1 cellular context compared by ENCODE assay signal in the genomic region with DNA sequence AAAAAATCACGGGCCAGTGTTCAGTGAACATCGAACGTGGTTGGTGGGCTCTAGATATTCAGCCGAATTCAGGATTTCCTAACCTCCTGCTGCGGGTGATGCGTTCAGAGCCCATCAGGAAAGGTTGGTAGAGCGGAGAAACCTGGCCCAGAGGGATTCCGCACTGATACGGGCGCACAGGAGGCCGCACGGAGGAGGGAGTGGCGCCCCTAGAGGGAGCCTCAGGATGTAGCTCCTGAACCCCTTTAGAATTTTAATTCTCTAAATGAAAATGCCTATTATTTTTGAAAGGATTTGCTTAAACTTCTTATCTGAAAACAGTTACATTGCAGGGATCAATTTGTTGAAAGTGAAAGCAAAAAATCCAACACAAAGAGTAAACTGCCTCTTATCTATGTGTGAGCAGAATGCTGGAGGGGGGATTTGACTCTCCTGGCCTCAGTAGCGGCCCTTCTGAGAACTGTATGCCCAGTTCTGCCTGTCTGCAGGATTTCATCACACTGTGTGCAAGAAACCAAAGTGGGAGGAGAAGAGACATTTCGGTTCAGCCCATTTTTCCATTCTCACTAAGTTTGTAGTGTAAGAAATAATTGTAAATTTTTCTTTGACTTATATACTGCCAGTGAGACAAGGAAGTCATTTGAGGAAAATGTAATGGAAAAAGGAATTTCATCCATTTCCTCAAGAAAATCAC.
TF ChIP-seq lines count a peak whose summit lies in the region.

No MANE protein-coding gene starts in this region.

TF ChIP-seq in K562, 482 proteins besides CTCF, POLR2A, EP300 and RAD21:
- TF ChIP-seq, protein P1, sequence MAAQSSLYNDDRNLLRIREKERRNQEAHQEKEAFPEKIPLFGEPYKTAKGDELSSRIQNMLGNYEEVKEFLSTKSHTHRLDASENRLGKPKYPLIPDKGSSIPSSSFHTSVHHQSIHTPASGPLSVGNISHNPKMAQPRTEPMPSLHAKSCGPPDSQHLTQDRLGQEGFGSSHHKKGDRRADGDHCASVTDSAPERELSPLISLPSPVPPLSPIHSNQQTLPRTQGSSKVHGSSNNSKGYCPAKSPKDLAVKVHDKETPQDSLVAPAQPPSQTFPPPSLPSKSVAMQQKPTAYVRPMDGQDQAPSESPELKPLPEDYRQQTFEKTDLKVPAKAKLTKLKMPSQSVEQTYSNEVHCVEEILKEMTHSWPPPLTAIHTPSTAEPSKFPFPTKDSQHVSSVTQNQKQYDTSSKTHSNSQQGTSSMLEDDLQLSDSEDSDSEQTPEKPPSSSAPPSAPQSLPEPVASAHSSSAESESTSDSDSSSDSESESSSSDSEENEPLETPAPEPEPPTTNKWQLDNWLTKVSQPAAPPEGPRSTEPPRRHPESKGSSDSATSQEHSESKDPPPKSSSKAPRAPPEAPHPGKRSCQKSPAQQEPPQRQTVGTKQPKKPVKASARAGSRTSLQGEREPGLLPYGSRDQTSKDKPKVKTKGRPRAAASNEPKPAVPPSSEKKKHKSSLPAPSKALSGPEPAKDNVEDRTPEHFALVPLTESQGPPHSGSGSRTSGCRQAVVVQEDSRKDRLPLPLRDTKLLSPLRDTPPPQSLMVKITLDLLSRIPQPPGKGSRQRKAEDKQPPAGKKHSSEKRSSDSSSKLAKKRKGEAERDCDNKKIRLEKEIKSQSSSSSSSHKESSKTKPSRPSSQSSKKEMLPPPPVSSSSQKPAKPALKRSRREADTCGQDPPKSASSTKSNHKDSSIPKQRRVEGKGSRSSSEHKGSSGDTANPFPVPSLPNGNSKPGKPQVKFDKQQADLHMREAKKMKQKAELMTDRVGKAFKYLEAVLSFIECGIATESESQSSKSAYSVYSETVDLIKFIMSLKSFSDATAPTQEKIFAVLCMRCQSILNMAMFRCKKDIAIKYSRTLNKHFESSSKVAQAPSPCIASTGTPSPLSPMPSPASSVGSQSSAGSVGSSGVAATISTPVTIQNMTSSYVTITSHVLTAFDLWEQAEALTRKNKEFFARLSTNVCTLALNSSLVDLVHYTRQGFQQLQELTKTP (IDR thresholded peaks at IDR 0.05; ENCODE audit: low read depth in 1 of 2, partially characterized antibody in 2 of 2): no peak
- TF ChIP-seq, protein P2, sequence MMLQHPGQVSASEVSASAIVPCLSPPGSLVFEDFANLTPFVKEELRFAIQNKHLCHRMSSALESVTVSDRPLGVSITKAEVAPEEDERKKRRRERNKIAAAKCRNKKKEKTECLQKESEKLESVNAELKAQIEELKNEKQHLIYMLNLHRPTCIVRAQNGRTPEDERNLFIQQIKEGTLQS (IDR thresholded peaks at IDR 0.05): peak; percentile 32; the same call in 1 of the 2 replicates
- TF ChIP-seq, protein P2 (CRISPR knock-in tag; conservative IDR thresholded peaks at IDR 0.05): no peak
- TF ChIP-seq HNRNPLL (IDR thresholded peaks at IDR 0.05; ENCODE audit: low read depth, low read length, poor library complexity, severe bottlenecking) (no peak), TAL1 (IDR thresholded peaks at IDR 0.05) (peak; percentile 60), FOXK2 (conservative IDR thresholded peaks at IDR 0.05 in 1 of 2, IDR thresholded peaks at IDR 0.05 in 1 of 2; ENCODE audit: low read depth in 2 of 2) (no peak), TCF3 (CRISPR knock-in tag; IDR thresholded peaks at IDR 0.05) (peak; percentile 50), ARID1B (IDR thresholded peaks at IDR 0.05) (peak; percentile 51), RBM25 (IDR thresholded peaks at IDR 0.05; ENCODE audit: low read depth, low read length, severe bottlenecking) (no peak), HNRNPH1 (optimal IDR thresholded peaks at IDR 0.05; ENCODE audit: low read depth, low read length) (no peak), ZNF561 (CRISPR knock-in tag; conservative IDR thresholded peaks at IDR 0.05) (no peak), MIER1 (IDR thresholded peaks at IDR 0.05; ENCODE audit: low read depth) (no peak), TEAD4 (IDR thresholded peaks at IDR 0.05; ENCODE audit: low read length) (0 out of 2 replicates have a peak, but pooled peaks have one; percentile 11), TEAD4 (CRISPR knock-in tag; IDR thresholded peaks at IDR 0.05; ENCODE audit: borderline replicate concordance) (no peak), ZNF699 (CRISPR knock-in tag; IDR thresholded peaks at IDR 0.05; ENCODE audit: insufficient replicate concordance) (no peak), ZNF766 (CRISPR knock-in tag; conservative IDR thresholded peaks at IDR 0.05) (peak; percentile 71; the same call in 1 of the 2 replicates), RFX1 (IDR thresholded peaks at IDR 0.05) (no peak), PURB (CRISPR knock-in tag; IDR thresholded peaks at IDR 0.05; ENCODE audit: low read depth) (no peak), STAT5B (CRISPR knock-in tag; IDR thresholded peaks at IDR 0.05) (no peak), CEBPG (CRISPR knock-in tag; IDR thresholded peaks at IDR 0.05) (no peak), CEBPG (tag; conservative IDR thresholded peaks at IDR 0.05 in 1 of 2, IDR thresholded peaks at IDR 0.05 in 1 of 2) (peak; percentile 23 to 68; a peak in 3 of 4 replicates), CEBPB (tag; IDR thresholded peaks at IDR 0.05) (peak; percentile 63), NCOR1 (IDR thresholded peaks at IDR 0.05) (peak; percentile 19; the same call in 1 of the 2 replicates), XRCC4 (IDR thresholded peaks at IDR 0.05; ENCODE audit: extremely low read depth, insufficient read depth, insufficient read length) (no peak), ZNF274 (IDR thresholded peaks at IDR 0.05; ENCODE audit: borderline replicate concordance, low read depth, low read length) (no peak), SMARCA4 (IDR thresholded peaks at IDR 0.05) (no peak), TBP (optimal IDR thresholded peaks at IDR 0.05; ENCODE audit: low read depth, low read length) (no peak), SMARCC2 (IDR thresholded peaks at IDR 0.05; ENCODE audit: low read depth) (no peak), SIX5 (IDR thresholded peaks at IDR 0.05; ENCODE audit: borderline replicate concordance in 1 of 2, insufficient read depth in 1 of 2, low read depth in 1 of 2, low read length in 2 of 2) (no peak), SIN3B (IDR thresholded peaks at IDR 0.05; ENCODE audit: low read depth) (no peak), SP1 (CRISPR knock-in tag; IDR thresholded peaks at IDR 0.05) (no peak), SAFB (IDR thresholded peaks at IDR 0.05; ENCODE audit: borderline replicate concordance, low read depth, low read length) (no peak), BRF1 (IDR thresholded peaks at IDR 0.05; ENCODE audit: borderline replicate concordance, extremely low read depth, insufficient read length) (no peak), MAFG (tag; conservative IDR thresholded peaks at IDR 0.05) (no peak), ZNF584 (CRISPR knock-in tag; IDR thresholded peaks at IDR 0.05; ENCODE audit: low read depth) (no peak), ZC3H4 (CRISPR knock-in tag; IDR thresholded peaks at IDR 0.05; ENCODE audit: borderline replicate concordance) (no peak), CBFA2T3 (IDR thresholded peaks at IDR 0.05) (peak; percentile 47)
